9 cellular contexts compared by ENCODE assay signal in the genomic region with DNA sequence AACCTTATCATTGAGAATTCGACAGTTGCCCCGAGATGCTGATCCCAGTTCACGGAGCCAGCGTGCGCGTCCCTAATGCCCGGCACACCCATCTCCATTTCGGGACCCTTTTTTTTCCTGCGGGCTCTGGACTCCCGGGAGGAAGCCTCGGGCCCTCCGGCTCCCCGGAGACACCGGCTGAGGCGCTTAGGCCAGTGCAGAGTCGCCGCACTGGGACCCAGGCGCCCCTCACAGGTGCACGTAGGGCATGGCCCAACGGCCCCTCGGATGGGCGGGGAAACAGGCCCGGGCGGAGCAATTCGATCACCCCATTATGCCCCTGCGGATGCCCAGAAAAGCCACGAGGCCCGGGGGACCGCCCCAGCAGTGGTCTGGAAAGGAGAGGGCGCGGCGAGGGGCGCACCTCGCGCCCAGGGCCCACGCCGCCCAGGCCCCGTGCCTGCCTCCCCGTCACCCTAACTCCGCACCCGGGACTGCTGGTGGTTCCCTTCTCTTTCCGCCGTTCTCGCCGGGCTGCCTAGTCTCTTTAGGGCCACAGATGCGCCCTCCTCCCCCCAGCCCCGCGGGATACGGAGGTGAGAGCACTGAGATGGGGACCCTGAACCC. TPM values are rescaled to one million over a fixed set of nuclear protein-coding genes. Genes with fewer than 3 reads are reported as not detected.
DNase-seq lines count a peak whose midpoint lies in the region; TF ChIP-seq lines count a peak whose summit lies in the region.
"Had no signal": no experiment of that assay in that cellular context is flagged by ENCODE, and none has a peak within 500 bp of the region (broad histone marks: within the 10 kb centered on the region; RNA-seq: fewer than 3 reads in every experiment).

No MANE protein-coding gene starts in this region.

- TF ChIP-seq POLR2A in suprapubic skin (IDR thresholded peaks at IDR 0.05), result no peak

- H3K9ac ChIP-seq in HUES64 (ENCODE audit: low read depth, low read length), result no peak overlapping the region
- no peak overlapping the region for H3K9ac ChIP-seq in endodermal cell (ENCODE audit: extremely low read depth, low read length, poor library complexity, severe bottlenecking)
- peak overlapping the region in 1 of 2 donors; percentile 37 for H3K9ac ChIP-seq in mucosa of rectum (ENCODE audit: low read depth in 1 of 2, low read length in 2 of 2)

- no peaks in the 10 kb centered on the region for H3K9me3 Mint-ChIP-seq in endodermal cell

- WGBS in HUES64, result under 1% methylated on average over 49 of the region's 49 CpGs
- WGBS in endodermal cell (ENCODE audit: insufficient coverage in 1 of 2, insufficient read length in 1 of 2), 2 experiments, result 0 to 2% methylated on average over 5 to 49 of the region's 49 CpGs
- 10% methylated on average over 25 of the region's 49 CpGs for WGBS in suprapubic skin

- H3K27ac Mint-ChIP-seq in endodermal cell, result no peak overlapping the region

- H3K36me3 ChIP-seq in HUES64 (ENCODE audit: insufficient read depth, low read length) (no peaks in the 10 kb centered on the region), endodermal cell (ENCODE audit: control insufficient read depth, insufficient read depth, low read length) (no peaks in the 10 kb centered on the region), mucosa of rectum (ENCODE audit: control insufficient read depth in 2 of 2, insufficient read depth in 2 of 2, low read length in 2 of 2) (no peaks in the 10 kb centered on the region), suprapubic skin (no peaks in the 10 kb centered on the region)
- H3K36me3 ChIP-seq in effector memory CD4-positive, alpha-beta T cell (ENCODE audit: control insufficient read depth, insufficient read depth, low read length), result no peaks in the 10 kb centered on the region

- TF ChIP-seq CTCF in endodermal cell (conservative IDR thresholded peaks at IDR 0.05), result peak; percentile 15
- TF ChIP-seq CTCF in suprapubic skin (IDR thresholded peaks at IDR 0.05), result no peak

- DNase-seq in endodermal cell (peak; percentile 72), suprapubic skin (ENCODE audit: low spot score in 2 of 2) (no peak), NCI-H187 (lab: John Stamatoyannopoulos, UW) (no peak), OCI-M2 (lab: John Stamatoyannopoulos, UW; ENCODE audit: unreplicated experiment) (no peak)
- DNase-seq in stimulated activated CD4-positive, alpha-beta T cell treated with anti-CD3 and anti-CD28 coated beads, Interleukin-12 subunit alpha, Interleukin-12 subunit beta, amount 100 ng/mL, for 4 hours, result no peak
- DNase-seq in effector memory CD4-positive, alpha-beta T cell, result no peak
- DNase-seq: T-helper 1 cell had no signal

- H3K36me3 Mint-ChIP-seq in endodermal cell (ENCODE audit: low read depth), result no peaks in the 10 kb centered on the region

- H3K27me3 ChIP-seq in HUES64 (ENCODE audit: insufficient read depth, low read length) (peaks cover 91% of the 10 kb centered on the region), endodermal cell (ENCODE audit: control insufficient read depth, insufficient read depth, low read length, poor library complexity, severe bottlenecking) (peaks cover 92% of the 10 kb centered on the region), mucosa of rectum (ENCODE audit: control insufficient read depth in 2 of 2, insufficient read depth in 2 of 2, low read length in 2 of 2) (peaks cover 29 to 39% of the 10 kb centered on the region in 2 donors), suprapubic skin (peaks cover 69% of the 10 kb centered on the region)
- peaks cover 13% of the 10 kb centered on the region for H3K27me3 ChIP-seq in effector memory CD4-positive, alpha-beta T cell (replicated peaks; ENCODE audit: control insufficient read depth, insufficient read depth, low read length, poor library complexity, severe bottlenecking)

- no peak overlapping the region for H3K27ac ChIP-seq in HUES64 (ENCODE audit: low read depth, low read length)
- no peak overlapping the region for H3K27ac ChIP-seq in endodermal cell (ENCODE audit: low read depth, low read length)
- peak overlapping the region in 1 of 2 donors; percentile 6 for H3K27ac ChIP-seq in mucosa of rectum (ENCODE audit: low read depth in 2 of 2, low read length in 2 of 2)
- H3K27ac ChIP-seq in suprapubic skin, result no peak overlapping the region
- H3K27ac ChIP-seq in effector memory CD4-positive, alpha-beta T cell (ENCODE audit: insufficient read depth, low read length, poor library complexity, severe bottlenecking), result no peak overlapping the region

- H3K4me1 Mint-ChIP-seq in endodermal cell, result peaks cover 25% of the 10 kb centered on the region

- H3K27me3 Mint-ChIP-seq in endodermal cell (ENCODE audit: insufficient read depth), result peaks cover 98% of the 10 kb centered on the region

- H3K9me3 ChIP-seq in HUES64 (ENCODE audit: insufficient read depth, low read depth, low read length) (no peaks in the 10 kb centered on the region), endodermal cell (ENCODE audit: control insufficient read depth, low read length) (no peaks in the 10 kb centered on the region), mucosa of rectum (ENCODE audit: control insufficient read depth in 2 of 2, low read length in 2 of 2) (no peaks in the 10 kb centered on the region), suprapubic skin (no peaks in the 10 kb centered on the region)
- no peaks in the 10 kb centered on the region for H3K9me3 ChIP-seq in effector memory CD4-positive, alpha-beta T cell (ENCODE audit: control insufficient read depth, low read length)

- H3K4me3 Mint-ChIP-seq in endodermal cell, result peak overlapping the region; percentile 40

- H3K4me1 ChIP-seq in HUES64 (ENCODE audit: insufficient read depth, low read length), result peaks cover 47% of the 10 kb centered on the region
- H3K4me1 ChIP-seq in endodermal cell (ENCODE audit: control insufficient read depth, insufficient read depth, low read length), result peaks cover 3% of the 10 kb centered on the region
- H3K4me1 ChIP-seq in mucosa of rectum (ENCODE audit: control insufficient read depth in 2 of 2, insufficient read depth in 2 of 2, low read length in 2 of 2), result peaks cover 35 to 51% of the 10 kb centered on the region in 2 donors
- H3K4me1 ChIP-seq in suprapubic skin, result peaks cover 77% of the 10 kb centered on the region
- no peaks in the 10 kb centered on the region for H3K4me1 ChIP-seq in effector memory CD4-positive, alpha-beta T cell (ENCODE audit: control insufficient read depth, insufficient read depth, low read length, poor library complexity, severe bottlenecking)

- no peak for TF ChIP-seq EP300 in suprapubic skin (IDR thresholded peaks at IDR 0.05)

- H3K4me3 ChIP-seq in HUES64 (ENCODE audit: low read length), result peak overlapping the region; percentile 33
- no peak overlapping the region for H3K4me3 ChIP-seq in endodermal cell (ENCODE audit: low read length)
- H3K4me3 ChIP-seq in mucosa of rectum (ENCODE audit: low read length in 2 of 2), result peak overlapping the region; percentile 38 to 43
- H3K4me3 ChIP-seq in suprapubic skin, result peak overlapping the region; percentile 24
- no peak overlapping the region for H3K4me3 ChIP-seq in effector memory CD4-positive, alpha-beta T cell (ENCODE audit: insufficient read depth, low read depth, low read length, poor library complexity, severe bottlenecking)

RNA-seq across cellular contexts. Expression of a gene that starts 18.5 kb away (rescaled TPM):
- polyA plus RNA-seq in HUES64 (2013, experiment 1 of 2), result 1.3 TPM
- polyA plus RNA-seq in HUES64 (2013, experiment 2 of 2), result 2.5 TPM
- total RNA-seq in endodermal cell (1 to 10 TPM in 1 of 2 donors, under 1 TPM in 1; 0.79 to 2.2 TPM), suprapubic skin (10 to 100 TPM; 10.4 to 16.1 (median 12.8) TPM)
- polyA plus RNA-seq in endodermal cell (2013, experiment 1 of 2), result 9.3 TPM
- 10.4 TPM for polyA plus RNA-seq in endodermal cell (2013, experiment 2 of 2)

Comparison
In these comparisons a context has a peak if more than half of its experiments do, and no peak if none do; other contexts are left out.
1. H3K4me3 ChIP-seq: peak in HUES64 (single experiment), mucosa of rectum (2 of 2) and suprapubic skin (single experiment); none in endodermal cell (single experiment) and effector memory CD4-positive, alpha-beta T cell (single experiment).